ENCODE assay signal across 17 cellular contexts in the genomic region with DNA sequence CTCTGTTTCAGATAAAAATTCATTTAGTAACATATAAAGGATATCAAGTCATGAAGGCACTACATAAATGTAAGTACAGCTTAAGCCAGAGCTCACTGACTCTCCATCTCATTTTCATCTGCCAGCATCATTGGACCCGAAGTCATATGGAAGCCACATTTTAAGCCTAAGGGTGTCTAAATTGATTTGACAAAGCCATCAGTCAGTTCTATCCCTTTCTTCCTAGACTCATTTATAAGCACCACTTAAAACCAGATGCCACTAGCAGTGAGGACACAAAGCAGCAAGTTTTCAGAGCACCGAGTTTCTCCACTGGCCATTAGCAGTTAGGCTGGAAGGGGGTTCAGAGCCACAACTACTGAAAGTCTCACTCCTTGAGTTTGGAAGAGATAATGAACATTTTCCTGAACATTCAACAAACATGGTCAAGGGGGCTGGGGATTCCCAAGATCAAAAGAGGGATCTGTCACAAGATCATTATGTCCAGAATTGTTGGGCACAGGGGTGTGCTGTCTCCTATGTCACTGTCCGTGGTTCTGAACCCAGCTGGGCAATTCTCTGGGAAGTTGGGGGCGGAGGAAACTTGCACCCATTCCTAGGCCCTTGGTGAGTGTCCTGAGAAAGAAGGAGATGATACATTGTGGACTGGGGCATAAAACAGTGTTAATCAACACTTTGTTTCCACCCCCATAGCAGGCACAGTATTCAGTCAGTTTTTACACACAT.
DNase-seq lines count a peak whose midpoint lies in the region; ATAC-seq and TF ChIP-seq lines count a peak whose summit lies in the region.
"Had no signal": no experiment of that assay in that cellular context is flagged by ENCODE, and none has a peak within 500 bp of the region (broad histone marks: within the 10 kb centered on the region; RNA-seq: fewer than 3 reads in every experiment).

No MANE protein-coding gene starts in this region.

- no peaks in the 10 kb centered on the region for H3K36me3 Mint-ChIP-seq in WTC11
- H3K36me3 Mint-ChIP-seq in activated T-helper 2 cell treated with anti-CD3 and anti-CD28 coated beads, Interferon-gamma antibody, Interleukin-2, Interleukin-4, amounts not matched to agents 10 μg/mL and 5 μg/mL and 100 μg/mL, durations not matched to agents 14 hours and 24 hours and 36 hours (ENCODE audit: low read depth) = no peaks in the 10 kb centered on the region

- H3K27ac ChIP-seq in HEK293 (ENCODE audit: extremely low read depth, low read depth, low read length) = no peak overlapping the region
- H3K27ac ChIP-seq: BLaER1, coronary artery, gastrocnemius medialis had no signal

- H3K9me3 Mint-ChIP-seq in WTC11 = no peaks in the 10 kb centered on the region
- no peaks in the 10 kb centered on the region for H3K9me3 Mint-ChIP-seq in activated T-helper 2 cell treated with anti-CD3 and anti-CD28 coated beads, Interferon-gamma antibody, Interleukin-2, Interleukin-4, amounts not matched to agents 10 μg/mL and 5 μg/mL and 100 μg/mL, durations not matched to agents 14 hours and 24 hours and 36 hours
- H3K9me3 Mint-ChIP-seq: stimulated activated naive CD8-positive, alpha-beta T cell treated with anti-CD3 and anti-CD28 coated beads, Interleukin-15, Interleukin-2, amounts not matched to agents 100 ng/mL and 50 ng/mL, for 24 hours; T-helper 1 cell treated with Interleukin-12 subunit alpha and Interleukin-12 subunit beta and Interleukin-4 antibody, amounts not matched to agents 30 μg/mL and 1 μg/mL, for 36 hours had no signal

- CTCF ChIA-PET in HEK293 (lab: Yijun Ruan, JAX) (interaction anchor here (0.6 to 2.0 kb wide), 6 partner anchors 59 to 306 kb away, joined by 3 to 6 read pairs (median 3); partner anchors contain the start of gene CCBE1), WTC11 (lab: Charles Lee) (interaction anchor here (1.1 to 1.3 kb wide), 2 partner anchors 58 to 179 kb away, joined by 4 to 5 read pairs; partner anchors contain the start of gene CCBE1)

- POLR2A ChIA-PET in HEK293 (lab: Yijun Ruan, JAX) = interaction anchor here (0.6 to 3.0 kb wide), 5 partner anchors 28 to 281 kb away, joined by 3 to 14 read pairs (median 3); no protein-coding TSS in a partner anchor
- POLR2A ChIA-PET in WTC11 (lab: Charles Lee) = interaction anchor here (0.5 kb wide), 1 partner anchor 389 kb away, joined by 3 read pairs; no protein-coding TSS in a partner anchor

- intact Hi-C loops in activated T-helper 2 cell treated with anti-CD3 and anti-CD28 coated beads, Interferon-gamma antibody, Interleukin-2, Interleukin-4, amounts not matched to agents 10 μg/mL and 5 μg/mL and 100 μg/mL, durations not matched to agents 14 hours and 24 hours and 36 hours (cut with micrococcal nuclease) = no loop called here

- peaks cover 9% of the 10 kb centered on the region for H3K4me1 Mint-ChIP-seq in WTC11
- H3K4me1 Mint-ChIP-seq in activated T-helper 2 cell treated with anti-CD3 and anti-CD28 coated beads, Interferon-gamma antibody, Interleukin-2, Interleukin-4, amounts not matched to agents 10 μg/mL and 5 μg/mL and 100 μg/mL, durations not matched to agents 14 hours and 24 hours and 36 hours (ENCODE audit: low read depth) = no peaks in the 10 kb centered on the region

- ATAC-seq in WTC11 = peak; percentile 65
- ATAC-seq: gastrocnemius medialis had no signal

- H3K9me3 ChIP-seq in HEK293 (ENCODE audit: control insufficient read depth, insufficient read depth, low read depth, low read length) = no peaks in the 10 kb centered on the region
- H3K9me3 ChIP-seq: BLaER1, gastrocnemius medialis had no signal

- H3K27me3 Mint-ChIP-seq in WTC11 (ENCODE audit: low read depth) = no peaks in the 10 kb centered on the region
- H3K27me3 Mint-ChIP-seq in activated T-helper 2 cell treated with anti-CD3 and anti-CD28 coated beads, Interferon-gamma antibody, Interleukin-2, Interleukin-4, amounts not matched to agents 10 μg/mL and 5 μg/mL and 100 μg/mL, durations not matched to agents 14 hours and 24 hours and 36 hours (ENCODE audit: low read depth) = no peaks in the 10 kb centered on the region

- DNase-seq in AG08395 (ENCODE audit: low spot score) (peak; percentile 23), WTC11 (ENCODE audit: low spot score) (peak; percentile 42), iPS-NIHi7 (ENCODE audit: extremely low spot score) (peak; percentile 70), NCI-H748 treated with DMSO at 0.1 percent for 48 hours (lab: John Stamatoyannopoulos, UW) (no peak), NOMO-1 (lab: John Stamatoyannopoulos, UW; ENCODE audit: unreplicated experiment in 2 of 2) (no peak)
- no peak for DNase-seq in activated T-cell treated with anti-CD3 and anti-CD28 coated beads, Interleukin-2, amount 50 U/mL, for 1 hour
- DNase-seq in activated T-helper 2 cell treated with anti-CD3 and anti-CD28 coated beads, Interferon-gamma antibody, Interleukin-2, Interleukin-4, amounts not matched to agents 10 μg/mL and 5 μg/mL and 100 μg/mL, durations not matched to agents 14 hours and 24 hours and 36 hours (ENCODE audit: low spot score) = no peak
- DNase-seq: activated CD4-positive, alpha-beta T cell treated with anti-CD3 and anti-CD28 coated beads, Interleukin-2, amount 50 U/mL, for 4 hours; activated naive CD4-positive, alpha-beta T cell treated with Interleukin-2 at 50 U/mL for 16 hours; gastrocnemius medialis; NCI-H1417; stimulated activated CD4-positive, alpha-beta T cell treated with anti-CD3 and anti-CD28 coated beads, Interleukin-4, amount 100 ng/mL, for 24 hours had no signal

- H3K4me3 Mint-ChIP-seq in WTC11 = no peak overlapping the region
- H3K4me3 Mint-ChIP-seq in activated T-helper 2 cell treated with anti-CD3 and anti-CD28 coated beads, Interferon-gamma antibody, Interleukin-2, Interleukin-4, amounts not matched to agents 10 μg/mL and 5 μg/mL and 100 μg/mL, durations not matched to agents 14 hours and 24 hours and 36 hours (ENCODE audit: low read depth) = no peak overlapping the region
- H3K4me3 Mint-ChIP-seq: stimulated activated naive CD8-positive, alpha-beta T cell treated with anti-CD3 and anti-CD28 coated beads, Interleukin-15, Interleukin-2, amounts not matched to agents 100 ng/mL and 50 ng/mL, for 24 hours; T-helper 1 cell treated with Interleukin-12 subunit alpha and Interleukin-12 subunit beta and Interleukin-4 antibody, amounts not matched to agents 30 μg/mL and 1 μg/mL, for 36 hours had no signal

- H3K27ac Mint-ChIP-seq in WTC11 = no peak overlapping the region
- no peak overlapping the region for H3K27ac Mint-ChIP-seq in activated T-helper 2 cell treated with anti-CD3 and anti-CD28 coated beads, Interferon-gamma antibody, Interleukin-2, Interleukin-4, amounts not matched to agents 10 μg/mL and 5 μg/mL and 100 μg/mL, durations not matched to agents 14 hours and 24 hours and 36 hours
- H3K27ac Mint-ChIP-seq: stimulated activated naive CD8-positive, alpha-beta T cell treated with anti-CD3 and anti-CD28 coated beads, Interleukin-15, Interleukin-2, amounts not matched to agents 100 ng/mL and 50 ng/mL, for 24 hours; T-helper 1 cell treated with Interleukin-12 subunit alpha and Interleukin-12 subunit beta and Interleukin-4 antibody, amounts not matched to agents 30 μg/mL and 1 μg/mL, for 36 hours had no signal

- H3K36me3 ChIP-seq in HEK293 (ENCODE audit: control insufficient read depth in 2 of 2, insufficient read depth in 1 of 2, low read length in 2 of 2) = no peaks in the 10 kb centered on the region
- H3K36me3 ChIP-seq: BLaER1, gastrocnemius medialis had no signal

- no peak overlapping the region for H3K4me3 ChIP-seq in HEK293 (ENCODE audit: low read depth, low read length)
- H3K4me3 ChIP-seq: BLaER1, coronary artery, gastrocnemius medialis had no signal

- TF ChIP-seq CTCF in HEK293 (tag by site-specific recombination; IDR thresholded peaks at IDR 0.05) (no peak), WTC11 (IDR thresholded peaks at IDR 0.05) (no peak)

- peaks cover 22% of the 10 kb centered on the region for H3K4me1 ChIP-seq in HEK293 (ENCODE audit: control insufficient read depth, insufficient read depth, low read length)
- H3K4me1 ChIP-seq: BLaER1 had no signal

TF ChIP-seq in WTC11, 78 proteins besides CTCF, POLR2A, EP300 and RAD21:
- no peak for TF ChIP-seq NFE2L1 (CRISPR knock-in tag; IDR thresholded peaks at IDR 0.05)

Comparison
In these comparisons a context has a peak if more than half of its experiments do, and no peak if none do; other contexts are left out.
1. DNase-seq: peak in AG08395 (single experiment), WTC11 (single experiment) and iPS-NIHi7 (single experiment); none in NCI-H748 treated with DMSO at 0.1 percent for 48 hours (single experiment), NOMO-1 (0 of 2), activated T-cell treated with anti-CD3 and anti-CD28 coated beads, Interleukin-2, amount 50 U/mL, for 1 hour (single experiment) and activated T-helper 2 cell treated with anti-CD3 and anti-CD28 coated beads, Interferon-gamma antibody, Interleukin-2, Interleukin-4, amounts not matched to agents 10 μg/mL and 5 μg/mL and 100 μg/mL, durations not matched to agents 14 hours and 24 hours and 36 hours (single experiment).